ENCODE assay signal across 23 cellular contexts in genomic region chr4:4899202-4899925, GRCh38. TPM values are rescaled to one million over a fixed set of nuclear protein-coding genes. Genes with fewer than 3 reads are reported as not detected.
"Had no signal": no experiment of that assay in that cellular context is flagged by ENCODE, and none has a peak within 500 bp of the region (broad histone marks: within the 10 kb centered on the region; RNA-seq: fewer than 3 reads in every experiment).

No MANE protein-coding gene starts in this region.

- H3K27ac ChIP-seq: PC-9, Peyer's patch, SJCRH30 had no signal

- H3K4me3 ChIP-seq: PC-9, Peyer's patch, SJCRH30 had no signal

- H2AFZ ChIP-seq: PC-9 had no signal

- H3K27me3 ChIP-seq: Peyer's patch had no signal

- H3K4me2 ChIP-seq: PC-9 had no signal

- H3K9me3 ChIP-seq: Peyer's patch, SJCRH30 had no signal

- ATAC-seq: Right ventricle myocardium inferior, SK-N-SH treated with all-trans-retinoic acid at 6 μM for 48 hours had no signal

- DNase-seq: KBM-7; NCI-H1092; NCI-H1105 treated with DMSO at 0.1 percent for 48 hours; NCI-H1417 treated with DMSO at 0.1 percent for 48 hours; NCI-H146; NCI-H1694 treated with DMSO at 0.1 percent for 48 hours; NCI-H1930; NCI-H2081; NCI-H2107; NCI-H226; NCI-H446; NCI-H510A; NCI-H524 treated with DMSO at 0.1 percent for 48 hours; NCI-H69; NCI-H774; NK-92 treated with Interleukin-12 subunit alpha and Interleukin-12 subunit beta, amount 100 ng/mL, for 24 hours; OCI-M1; PC-9; Peyer's patch; SHP77 treated with DMSO at 0.1 percent for 48 hours; SJCRH30 had no signal

- H3K4me1 ChIP-seq: Peyer's patch, SJCRH30 had no signal

- H3K36me3 ChIP-seq: Peyer's patch, SJCRH30 had no signal

RNA-seq across cellular contexts. Expression of gene MSX1, which starts 39.9 kb away (rescaled TPM):
- total RNA-seq: PC-9, Peyer's patch had no signal
